Comparison of ENCODE assay signal across 25 cellular contexts in the genomic region with DNA sequence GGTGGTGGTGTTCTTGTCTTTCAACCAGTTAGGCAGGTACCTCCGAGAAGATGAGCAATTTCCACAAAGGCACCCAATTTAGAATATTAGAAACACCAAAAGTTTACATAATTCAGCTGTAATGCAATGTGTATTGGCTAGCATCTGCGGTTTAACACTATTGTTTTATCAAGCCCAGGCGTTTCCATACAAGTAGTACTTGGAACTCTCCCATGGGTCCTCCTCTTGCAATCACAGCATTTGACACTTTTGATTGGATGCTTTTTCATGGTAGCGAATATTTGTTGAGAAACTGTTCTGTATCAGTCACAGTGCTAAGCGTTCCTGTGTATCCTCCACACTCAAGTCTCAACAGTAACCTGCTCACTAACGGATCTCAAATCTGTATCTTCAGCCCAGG. TPM values are rescaled to one million over a fixed set of nuclear protein-coding genes. Genes with fewer than 3 reads are reported as not detected.
A peak's percentile ranks its signal among the peaks of the same experiment; 100 is the strongest.
DNase-seq lines count a peak whose midpoint lies in the region; ATAC-seq, FAIRE-seq and TF ChIP-seq lines count a peak whose summit lies in the region.
"Had no signal": no experiment of that assay in that cellular context is flagged by ENCODE, and none has a peak within 500 bp of the region (broad histone marks: within the 10 kb centered on the region; RNA-seq: fewer than 3 reads in every experiment).

No MANE protein-coding gene starts in this region.

- no peaks in the 10 kb centered on the region for H3K27me3 ChIP-seq in HepG2 (ENCODE audit: control insufficient read depth in 1 of 2, insufficient read depth in 2 of 2, low read length in 2 of 2)
- H3K27me3 ChIP-seq in right lobe of liver = no peaks in the 10 kb centered on the region
- peaks cover 2% of the 10 kb centered on the region for H3K27me3 ChIP-seq in mammary epithelial cell (ENCODE audit: insufficient read depth, low read length)
- H3K27me3 ChIP-seq in left ventricle myocardium inferior (ENCODE audit: low read depth) = no peaks in the 10 kb centered on the region
- H3K27me3 ChIP-seq: BE2C, SJSA1 had no signal

- H2AFZ ChIP-seq in HepG2 (ENCODE audit: low read length) (no peak overlapping the region), mammary epithelial cell (ENCODE audit: low read depth, low read length) (no peak overlapping the region)
- H2AFZ ChIP-seq: PC-9 had no signal

- H3K4me1 ChIP-seq in HepG2 (ENCODE audit: insufficient read depth, low read length) (no peaks in the 10 kb centered on the region), right lobe of liver (no peaks in the 10 kb centered on the region), mammary epithelial cell (ENCODE audit: insufficient read depth, low read length) (peaks cover 4% of the 10 kb centered on the region), left ventricle myocardium inferior (no peaks in the 10 kb centered on the region)
- H3K4me1 ChIP-seq: BE2C, SJSA1 had no signal

- BruUV-seq in HepG2 (replicated peaks; lab: Mats Ljungman, UMichigan) = no TSS peak
- BruUV-seq in mammary epithelial cell (replicated peaks; lab: Mats Ljungman, UMichigan) = no TSS peak

- no peak for ATAC-seq in HepG2
- no peak for ATAC-seq in right lobe of liver
- ATAC-seq in sciatic nerve = peak; percentile 14
- ATAC-seq: T-cell had no signal

- intact Hi-C loops in HepG2 (cut with micrococcal nuclease; ENCODE audit: unreplicated experiment) (no loop called here), right lobe of liver (cut with DNase I) (no loop called here), mammary epithelial cell (cut with micrococcal nuclease) (loop anchor here (1.0 kb wide), 1 partner anchor 436 kb away; no protein-coding TSS in a partner anchor), sciatic nerve (cut with DNase I) (no loop called here), left ventricle myocardium inferior (cut with micrococcal nuclease) (no loop called here)

- WGBS in HepG2 (ENCODE audit: low lambda C conversion rate) = 44% methylated on average over 6 of the region's 6 CpGs
- 60% methylated on average over 6 of the region's 6 CpGs for WGBS in right lobe of liver (ENCODE audit: insufficient coverage, low coverage, low lambda C conversion rate, missing lambda C conversion rate)
- 9% methylated on average over 6 of the region's 6 CpGs for WGBS in mammary epithelial cell (ENCODE audit: low coverage, missing lambda C conversion rate)

- in situ Hi-C loops in HepG2 (cut with HindIII; ENCODE audit: extremely low pct_ligation_motif_present, low pct_unique_long_range_greater_than_20kb) (no loop called here), mammary epithelial cell (cut with MboI; ENCODE audit: low sequenced_read_pairs in 2 of 2) (no loop called here)

- TF ChIP-seq RAD21 in HepG2 (CRISPR knock-in tag; IDR thresholded peaks at IDR 0.05) = no peak

- FAIRE-seq in HepG2 (lab: Jason Lieb, UNC) = no peak
- FAIRE-seq: H54 had no signal

- POLR2A ChIA-PET in HepG2 (lab: Yijun Ruan, JAX) = no interaction called here

- H3K27ac ChIP-seq in HepG2 (ENCODE audit: extremely low read length, insufficient read depth, low read length) (no peak overlapping the region), right lobe of liver (no peak overlapping the region), mammary epithelial cell (ENCODE audit: insufficient read depth, low read depth, low read length) (no peak overlapping the region), epithelial cell of prostate (no peak overlapping the region), left ventricle myocardium inferior (replicated peaks) (no peak overlapping the region)
- H3K27ac ChIP-seq: PC-9, SJSA1 had no signal

- dilution Hi-C loops in mammary epithelial cell (cut with HindIII; ENCODE audit: low sequenced_read_pairs) = no loop called here

- TF ChIP-seq CTCF in HepG2 (CRISPR knock-in tag; IDR thresholded peaks at IDR 0.05) = no peak
- no peak for TF ChIP-seq CTCF in right lobe of liver (IDR thresholded peaks at IDR 0.05)
- no peak for TF ChIP-seq CTCF in mammary epithelial cell (conservative IDR thresholded peaks at IDR 0.05 in 1 of 2, IDR thresholded peaks at IDR 0.05 in 1 of 2; ENCODE audit: extremely low read depth in 1 of 2, insufficient read depth in 1 of 2, low read depth in 1 of 2, low read length in 2 of 2)
- no peak for TF ChIP-seq CTCF in left ventricle myocardium inferior (IDR thresholded peaks at IDR 0.05; ENCODE audit: borderline replicate concordance)

- H3K4me2 ChIP-seq in HepG2 (ENCODE audit: low read depth, low read length) (peak overlapping the region; percentile 29; the same call in 1 of the 2 replicates), mammary epithelial cell (ENCODE audit: insufficient read depth, low read depth, low read length) (no peak overlapping the region)
- H3K4me2 ChIP-seq: PC-9 had no signal

- TF ChIP-seq EP300 in HepG2 (IDR thresholded peaks at IDR 0.05; ENCODE audit: low read depth in 2 of 2, low read length in 2 of 2) (no peak), HepG2 (CRISPR knock-in tag; IDR thresholded peaks at IDR 0.05; ENCODE audit: borderline replicate concordance) (no peak)

- H3K79me2 ChIP-seq in HepG2 (ENCODE audit: insufficient read depth, low read length) = no peaks in the 10 kb centered on the region
- H3K79me2 ChIP-seq in mammary epithelial cell (ENCODE audit: insufficient read depth, low read length) = no peaks in the 10 kb centered on the region

- CTCF ChIA-PET in HepG2 (lab: Yijun Ruan, JAX; ENCODE audit: low intra/inter-chr PET ratio, low total read pairs) (no interaction called here), mammary epithelial cell (lab: Charles Lee; ENCODE audit: low non-redundant PET) (no interaction called here)

- H3K9me3 ChIP-seq in HepG2 (ENCODE audit: low read length) = no peaks in the 10 kb centered on the region
- H3K9me3 ChIP-seq in right lobe of liver = no peaks in the 10 kb centered on the region
- no peaks in the 10 kb centered on the region for H3K9me3 ChIP-seq in mammary epithelial cell (replicated peaks; ENCODE audit: insufficient read depth, low read length)
- peaks cover 11% of the 10 kb centered on the region for H3K9me3 ChIP-seq in left ventricle myocardium inferior (replicated peaks)
- H3K9me3 ChIP-seq: BE2C, SJSA1 had no signal

- H3K4me3 ChIP-seq in HepG2 (replicated peaks in 1 of 3; ENCODE audit: insufficient read depth in 1 of 3, low read depth in 2 of 3, low read length in 3 of 3) = no peak overlapping the region
- H3K4me3 ChIP-seq in right lobe of liver = no peak overlapping the region
- H3K4me3 ChIP-seq in mammary epithelial cell (replicated peaks in 1 of 3; ENCODE audit: insufficient read depth in 1 of 3, low read depth in 2 of 3, low read length in 3 of 3) = no peak overlapping the region
- no peak overlapping the region for H3K4me3 ChIP-seq in left ventricle myocardium inferior
- H3K4me3 ChIP-seq: PC-9, SJSA1 had no signal

- no peak for TF ChIP-seq POLR2A in HepG2 (IDR thresholded peaks at IDR 0.05; ENCODE audit: insufficient read depth in 1 of 2, low read depth in 2 of 2, low read length in 2 of 2)
- no peak for TF ChIP-seq POLR2A in right lobe of liver (IDR thresholded peaks at IDR 0.05)

- H4K20me1 ChIP-seq in HepG2 (ENCODE audit: insufficient read depth, low read length) (no peaks in the 10 kb centered on the region), mammary epithelial cell (ENCODE audit: insufficient read depth, low read length) (no peaks in the 10 kb centered on the region)

- no peak for DNase-seq in HepG2 (ENCODE audit: low spot score)
- DNase-seq in right lobe of liver = no peak
- DNase-seq in mammary epithelial cell = peak; percentile 95
- peak; percentile 46 for DNase-seq in epithelial cell of prostate (ENCODE audit: low read depth, low spot score)
- DNase-seq in sciatic nerve (ENCODE audit: low spot score) = no peak
- DNase-seq in NCI-H2029 treated with DMSO at 0.1 percent for 48 hours (lab: John Stamatoyannopoulos, UW) = no peak
- DNase-seq in left ventricle myocardium inferior = no peak
- no peak for DNase-seq in DMS53 treated with DMSO at 0.1 percent for 48 hours (lab: John Stamatoyannopoulos, UW; ENCODE audit: unreplicated experiment)
- DNase-seq: BE2C; Calu3; CD8-positive, alpha-beta memory T cell; MV-4-11; NCI-H1105 treated with DMSO at 0.1 percent for 48 hours; NCI-H1694 treated with DMSO at 0.1 percent for 48 hours; NCI-H748 treated with DMSO at 0.1 percent for 48 hours; NK-92 treated with Interleukin-12 subunit alpha and Interleukin-12 subunit beta, amount 100 ng/mL, for 24 hours; PC-9; Right ventricle myocardium superior; RPMI8226; T-cell had no signal

- no peak overlapping the region for H3K9ac ChIP-seq in HepG2 (ENCODE audit: insufficient read depth, low read depth, low read length)
- no peak overlapping the region for H3K9ac ChIP-seq in mammary epithelial cell (ENCODE audit: insufficient read depth, low read length)

- H3K36me3 ChIP-seq in HepG2 (replicated peaks in 1 of 2; ENCODE audit: control insufficient read depth in 1 of 2, insufficient read depth in 2 of 2, low read length in 2 of 2) (no peaks in the 10 kb centered on the region), right lobe of liver (no peaks in the 10 kb centered on the region), mammary epithelial cell (ENCODE audit: insufficient read depth, low read length) (no peaks in the 10 kb centered on the region), left ventricle myocardium inferior (no peaks in the 10 kb centered on the region)
- H3K36me3 ChIP-seq: BE2C, SJSA1 had no signal

RNA-seq across cellular contexts. Expression of a gene that starts 20.1 kb away (rescaled TPM):
- total RNA-seq in HepG2 (2016; rRNA removed; fragmentation: Illumina TruSeq; extraction: Trizol) = not detected in 2 replicates
- not detected in 2 replicates for total RNA-seq in HepG2 (2016; cell fraction: cytosol; rRNA removed; fragmentation: Illumina TruSeq; extraction: Trizol; ENCODE audit: low read depth)
- not detected in 2 replicates for total RNA-seq in HepG2 (2016; cell fraction: insoluble cytoplasmic fraction; rRNA removed; fragmentation: Illumina TruSeq; extraction: Trizol)
- total RNA-seq in HepG2 (2016; cell fraction: membrane; rRNA removed; fragmentation: Illumina TruSeq; extraction: Trizol) = not detected in 2 replicates
- total RNA-seq in HepG2 (2016; cell fraction: nucleus; rRNA removed; fragmentation: Illumina TruSeq; extraction: Trizol) = not detected in 2 replicates
- not detected in 2 replicates for polyA plus RNA-seq in HepG2 (2011; rRNA removed)
- not detected in 2 replicates for polyA plus RNA-seq in HepG2 (2011; cell fraction: cytosol; rRNA removed)
- polyA plus RNA-seq in HepG2 (2011; cell fraction: nucleus; rRNA removed) = not detected in 2 replicates
- not detected in 2 replicates for polyA plus RNA-seq in HepG2 (2012)
- not detected in 2 replicates for polyA plus RNA-seq in HepG2 (2016; cell fraction: cytosol; fragmentation: Illumina TruSeq; extraction: Trizol; ENCODE audit: low read depth)
- not detected in 2 replicates for polyA plus RNA-seq in HepG2 (2016; cell fraction: insoluble cytoplasmic fraction; fragmentation: Illumina TruSeq; extraction: Trizol; ENCODE audit: low read depth)
- polyA plus RNA-seq in HepG2 (2016; cell fraction: membrane; fragmentation: Illumina TruSeq; extraction: Trizol; ENCODE audit: low read depth) = not detected in 2 replicates
- polyA plus RNA-seq in HepG2 (2016; cell fraction: nucleus; fragmentation: Illumina TruSeq; extraction: Trizol; ENCODE audit: insufficient read depth, low read depth) = not detected in 2 replicates
- polyA minus RNA-seq in HepG2 (2011; rRNA and poly(A)+ RNA removed; ENCODE audit: low replicate concordance) = not detected in 2 replicates
- not detected in 2 replicates for polyA minus RNA-seq in HepG2 (2011; cell fraction: cytosol; rRNA and poly(A)+ RNA removed)
- not detected in 2 replicates for polyA minus RNA-seq in HepG2 (2011; cell fraction: nucleus; rRNA and poly(A)+ RNA removed)
- under 1 TPM in 2 of 6 experiments, not detected in 4; 0.24 to 0.31 TPM for total RNA-seq in right lobe of liver
- total RNA-seq in mammary epithelial cell = not detected
- not detected for polyA plus RNA-seq in mammary epithelial cell
- not detected for polyA minus RNA-seq in mammary epithelial cell
- total RNA-seq in sciatic nerve = 2.0 TPM
- 0.19 TPM for total RNA-seq in left ventricle myocardium inferior
- total RNA-seq: Calu3; CD8-positive, alpha-beta memory T cell; HT-29; M059J; SJSA1; T-cell had no signal
- polyA plus RNA-seq: CD14-positive monocyte; CD8-positive, alpha-beta memory T cell had no signal

Comparison
In these comparisons a context has a peak if more than half of its experiments do, and no peak if none do; other contexts are left out.
1. DNase-seq: peak in mammary epithelial cell (single experiment) and epithelial cell of prostate (single experiment); none in HepG2 (single experiment), right lobe of liver (0 of 3), sciatic nerve (single experiment), NCI-H2029 treated with DMSO at 0.1 percent for 48 hours (single experiment), left ventricle myocardium inferior (single experiment) and DMS53 treated with DMSO at 0.1 percent for 48 hours (single experiment).